8 cellular contexts compared by ENCODE assay signal in genomic region chr12:6469609-6470374, GRCh38. TPM values are rescaled to one million over a fixed set of nuclear protein-coding genes. Genes with fewer than 3 reads are reported as not detected.
DNase-seq lines count a peak whose midpoint lies in the region; ATAC-seq and TF ChIP-seq lines count a peak whose summit lies in the region.

No MANE protein-coding gene starts in this region.

- H3K4me3 ChIP-seq in smooth muscle cell = peak overlapping the region; percentile 64

- peak overlapping the region; percentile 92 for H3K4me2 ChIP-seq in smooth muscle cell

- peak in 2 of 3 experiments; percentile 64 to 69 for DNase-seq in NCI-H1417 (lab: John Stamatoyannopoulos, UW)
- DNase-seq in NCI-H1417 treated with DMSO at 0.1 percent for 48 hours (lab: John Stamatoyannopoulos, UW) = no peak
- no peak for DNase-seq in T-cell
- DNase-seq in glutamatergic neuron = no peak
- no peak for DNase-seq in smooth muscle cell (lab: John Stamatoyannopoulos, UW; ENCODE audit: unreplicated experiment)
- DNase-seq in GF-D8 (lab: John Stamatoyannopoulos, UW) = no peak
- DNase-seq in C1 segment of cervical spinal cord (lab: John Stamatoyannopoulos, UW) = no peak
- no peak for DNase-seq in NCI-H1092 (lab: John Stamatoyannopoulos, UW)

- ATAC-seq in T-cell (replicated peaks in 1 of 4) = no peak

- no peaks in the 10 kb centered on the region for H3K9me3 ChIP-seq in smooth muscle cell (replicated peaks; ENCODE audit: low read depth)

- no peaks in the 10 kb centered on the region for H3K36me3 ChIP-seq in smooth muscle cell (ENCODE audit: low read depth)

- CTCF ChIA-PET in T-cell (lab: Charles Lee) = interaction anchor here (0.6 to 1.6 kb wide), 8 partner anchors 8 to 220 kb away, joined by 3 to 10 read pairs (median 6); partner anchors contain the start of gene ZNF384 (in 1 of the 2)

- 26% methylated on average over 16 of the region's 16 CpGs for WGBS in smooth muscle cell (ENCODE audit: low lambda C conversion rate)

- H3K9me3 Mint-ChIP-seq in T-cell (no peaks in the 10 kb centered on the region), glutamatergic neuron (ENCODE audit: unreplicated experiment) (peaks cover 14% of the 10 kb centered on the region)

- peak overlapping the region; percentile 92 to 96 for H3K27ac Mint-ChIP-seq in T-cell
- H3K27ac Mint-ChIP-seq in glutamatergic neuron (ENCODE audit: unreplicated experiment) = peak overlapping the region; percentile 38

- H4K20me1 ChIP-seq in smooth muscle cell (ENCODE audit: low read depth) = peaks cover 14% of the 10 kb centered on the region

- H3K27me3 ChIP-seq in smooth muscle cell (ENCODE audit: low read depth) = no peaks in the 10 kb centered on the region

- no peaks in the 10 kb centered on the region for H3K27me3 Mint-ChIP-seq in T-cell
- peaks cover 4% of the 10 kb centered on the region for H3K27me3 Mint-ChIP-seq in glutamatergic neuron (ENCODE audit: unreplicated experiment)

- TF ChIP-seq CTCF in glutamatergic neuron (IDR thresholded peaks at IDR 0.05; ENCODE audit: partially characterized antibody, unreplicated experiment) (no peak), smooth muscle cell (IDR thresholded peaks at IDR 0.05; ENCODE audit: borderline replicate concordance, insufficient read depth, poor library complexity, severe bottlenecking) (no peak)

- H2AFZ ChIP-seq in smooth muscle cell (ENCODE audit: low read depth) = no peak overlapping the region

- H3K4me3 Mint-ChIP-seq in T-cell (peak overlapping the region; percentile 87 to 93 (median 91)), glutamatergic neuron (ENCODE audit: unreplicated experiment) (peak overlapping the region; percentile 90)

- POLR2A ChIA-PET in T-cell (lab: Charles Lee) = interaction anchor here (0.6 to 1.8 kb wide), 7 partner anchors 8 to 63 kb away, joined by 4 to 13 read pairs (median 6); partner anchors contain the start of gene MRPL51 (in 1 of the 2)

- peaks cover 11% of the 10 kb centered on the region for H3K4me1 ChIP-seq in smooth muscle cell (ENCODE audit: low read depth)

- H3K79me2 ChIP-seq in smooth muscle cell (ENCODE audit: low read depth) = peaks cover 22% of the 10 kb centered on the region

- H3K36me3 Mint-ChIP-seq in T-cell (peaks cover 29% of the 10 kb centered on the region), glutamatergic neuron (ENCODE audit: unreplicated experiment) (peaks cover under 1% of the 10 kb centered on the region)

- no peak overlapping the region for H3K27ac ChIP-seq in smooth muscle cell (ENCODE audit: low read depth)

- H3K9ac ChIP-seq in smooth muscle cell (ENCODE audit: low read depth) = peak overlapping the region; percentile 38

- peaks cover 56 to 59% (median 59%) of the 10 kb centered on the region in 3 donors for H3K4me1 Mint-ChIP-seq in T-cell
- H3K4me1 Mint-ChIP-seq in glutamatergic neuron (ENCODE audit: low read depth, unreplicated experiment) = peaks cover 1% of the 10 kb centered on the region

- peaks cover 5% of the 10 kb centered on the region for H3F3A ChIP-seq in smooth muscle cell (ENCODE audit: low read depth)

RNA-seq across cellular contexts. Expression of gene VAMP1, which starts 0.7 kb away (rescaled TPM):
- total RNA-seq in T-cell (10 to 100 TPM; 64.6 to 92.2 (median 75.8) TPM), glutamatergic neuron (ENCODE audit: unreplicated experiment) (14.0 TPM), smooth muscle cell (3.5 and 10.0 TPM in 2 replicates)
- 7.5 and 8.6 TPM in 2 replicates for polyA plus RNA-seq in smooth muscle cell

RNA-seq across cellular contexts. Expression of gene TAPBPL, which starts 17.9 kb away (rescaled TPM):
- total RNA-seq in T-cell (10 to 100 TPM; 22.6 to 77.0 (median 60.3) TPM), glutamatergic neuron (ENCODE audit: unreplicated experiment) (0.96 TPM), smooth muscle cell (0.85 TPM in 1 of 2 replicates, not detected in the other)
- 1.5 and 3.2 TPM in 2 replicates for polyA plus RNA-seq in smooth muscle cell

RNA-seq across cellular contexts. Expression of gene MRPL51, which starts 23.3 kb away (rescaled TPM):
- total RNA-seq in T-cell = 10 to 100 TPM; 34.3 to 86.6 (median 80.3) TPM
- total RNA-seq in glutamatergic neuron (ENCODE audit: unreplicated experiment) = 138 TPM
- 122 and 126 TPM in 2 replicates for total RNA-seq in smooth muscle cell
- 364 and 377 TPM in 2 replicates for polyA plus RNA-seq in smooth muscle cell

RNA-seq across cellular contexts. Expression of gene NCAPD2, which starts 24.1 kb away (rescaled TPM):
- total RNA-seq in T-cell = 10 to 100 TPM; 32.8 to 43.8 (median 40.7) TPM
- 29.3 TPM for total RNA-seq in glutamatergic neuron (ENCODE audit: unreplicated experiment)
- total RNA-seq in smooth muscle cell = 22.7 and 78.9 TPM in 2 replicates
- polyA plus RNA-seq in smooth muscle cell = 17.6 and 21.5 TPM in 2 replicates

RNA-seq across cellular contexts. Expression of gene CD27, which starts 25.0 kb away (rescaled TPM):
- 100 to 1,000 TPM in 4 of 5 donors, 10 to 100 TPM in 1; 94.0 to 140 (median 138) TPM for total RNA-seq in T-cell
- total RNA-seq in glutamatergic neuron (ENCODE audit: unreplicated experiment) = not detected
- not detected in 2 replicates for total RNA-seq in smooth muscle cell
- not detected in 2 replicates for polyA plus RNA-seq in smooth muscle cell

Comparison
In these comparisons a context has a peak if more than half of its experiments do, and no peak if none do; other contexts are left out.
1. DNase-seq: peak in NCI-H1417 (2 of 3); none in NCI-H1417 treated with DMSO at 0.1 percent for 48 hours (single experiment), T-cell (0 of 34), glutamatergic neuron (single experiment), smooth muscle cell (single experiment), GF-D8 (single experiment), C1 segment of cervical spinal cord (0 of 14) and NCI-H1092 (single experiment).
2. RNA of gene TAPBPL, which starts 17.9 kb away (total RNA-seq): 22.6 to 77.0 TPM in T-cell; 0.96 TPM in glutamatergic neuron (single experiment) and 0.85 TPM in smooth muscle cell; every median in the first group is over 10 times any median in the second.